12 cellular contexts compared by ENCODE assay signal in genomic region chr2:73172963-73173362, GRCh38. TPM values are rescaled to one million over a fixed set of nuclear protein-coding genes. Genes with fewer than 3 reads are reported as not detected.
A peak's percentile ranks its signal among the peaks of the same experiment; 100 is the strongest.
DNase-seq lines count a peak whose midpoint lies in the region; ATAC-seq and TF ChIP-seq lines count a peak whose summit lies in the region.
"Had no signal": no experiment of that assay in that cellular context is flagged by ENCODE, and none has a peak within 500 bp of the region (broad histone marks: within the 10 kb centered on the region; RNA-seq: fewer than 3 reads in every experiment).

No MANE protein-coding gene starts in this region.

- TF ChIP-seq POLR2A in thyroid gland (IDR thresholded peaks at IDR 0.05), result no peak

- no peaks in the 10 kb centered on the region for H4K20me1 ChIP-seq in GM23248 (ENCODE audit: insufficient read depth)

- H3K4me2 ChIP-seq in GM23248 (ENCODE audit: unreplicated experiment) (no peak overlapping the region), neuronal stem cell (ENCODE audit: insufficient read depth, low read length, poor library complexity, severe bottlenecking) (no peak overlapping the region)
- H3K4me2 ChIP-seq: BLaER1 treated with 17β-estradiol and CSF1 and Interleukin-3, amounts not matched to agents 10 nM and 100 nM had no signal

- WGBS in GM23248 (ENCODE audit: low coverage in 1 of 2, low lambda C conversion rate in 2 of 2, missing lambda C conversion rate in 2 of 2), 2 experiments, result 58 to 65% methylated on average over 6 of the region's 6 CpGs
- 100% methylated on average over 1 of the region's 6 CpGs; no CpG with 5 or more reads in 1 of the 2 donors for WGBS in neuronal stem cell (ENCODE audit: extremely low coverage in 2 of 2, insufficient read length in 2 of 2, insufficient replicate concordance in 1 of 2), 2 donors
- WGBS in thyroid gland, 2 donors, result 89 to 90% methylated on average over 6 of the region's 6 CpGs

- no peak overlapping the region for H3K9ac ChIP-seq in GM23248
- H3K9ac ChIP-seq in neuronal stem cell (ENCODE audit: low read depth, low read length, poor library complexity), result no peak overlapping the region
- H3K9ac ChIP-seq: BLaER1 treated with 17β-estradiol and CSF1 and Interleukin-3, amounts not matched to agents 10 nM and 100 nM had no signal

- intact Hi-C loops in thyroid gland (cut with DNase I), result loop anchor here (10.0 kb wide), 1 partner anchor 278 kb away; no protein-coding TSS in a partner anchor

- H3K9me2 ChIP-seq in GM23248 (ENCODE audit: insufficient read depth), result no peaks in the 10 kb centered on the region

- no peak overlapping the region for H3K18ac ChIP-seq in neuronal stem cell (ENCODE audit: low read length)

- H4K91ac ChIP-seq in neuronal stem cell (ENCODE audit: low read depth, low read length, poor library complexity), result peak overlapping the region; percentile 64

- H3K36me3 ChIP-seq in GM23248 (ENCODE audit: low read depth) (no peaks in the 10 kb centered on the region), neuronal stem cell (replicated peaks in 1 of 2; ENCODE audit: control insufficient read depth in 2 of 2, insufficient read depth in 2 of 2, low read length in 2 of 2) (no peaks in the 10 kb centered on the region), thyroid gland (no peaks in the 10 kb centered on the region)
- H3K36me3 ChIP-seq: adrenal gland; BLaER1 treated with 17β-estradiol and CSF1 and Interleukin-3, amounts not matched to agents 10 nM and 100 nM had no signal

- no peaks in the 10 kb centered on the region for H3K27me3 ChIP-seq in GM23248 (replicated peaks; ENCODE audit: insufficient read depth)
- peaks cover 16 to 54% (median 44%) of the 10 kb centered on the region in 3 experiments for H3K27me3 ChIP-seq in neuronal stem cell (ENCODE audit: control insufficient read depth in 3 of 3, insufficient read depth in 3 of 3, low read depth in 1 of 3, low read length in 3 of 3)
- no peaks in the 10 kb centered on the region for H3K27me3 ChIP-seq in thyroid gland

- no peak for TF ChIP-seq CTCF in thyroid gland (IDR thresholded peaks at IDR 0.05)

- H2BK15ac ChIP-seq in neuronal stem cell (ENCODE audit: low read length), result no peak overlapping the region

- no peak overlapping the region for H2BK120ac ChIP-seq in neuronal stem cell (ENCODE audit: low read depth, low read length)

- H3F3A ChIP-seq in GM23248 (ENCODE audit: insufficient read depth), result 0 out of 2 replicates have a peak, but pooled peaks cover 3% of the 10 kb centered on the region

- H3K79me2 ChIP-seq in GM23248 (ENCODE audit: insufficient read depth), result no peaks in the 10 kb centered on the region

- H3K4ac ChIP-seq in neuronal stem cell (ENCODE audit: low read length), result no peak overlapping the region

- H3K4me1 ChIP-seq in GM23248 (ENCODE audit: insufficient read depth) (no peaks in the 10 kb centered on the region), neuronal stem cell (ENCODE audit: control insufficient read depth in 2 of 2, insufficient read depth in 1 of 2, low read depth in 1 of 2, low read length in 2 of 2) (peaks cover 16% of the 10 kb centered on the region in 2 donors), thyroid gland (peaks cover 17 to 27% of the 10 kb centered on the region in 2 donors)

- no peak overlapping the region for H2BK12ac ChIP-seq in neuronal stem cell (ENCODE audit: low read length)

- H2AFZ ChIP-seq in GM23248, result no peak overlapping the region
- no peak overlapping the region for H2AFZ ChIP-seq in neuronal stem cell (ENCODE audit: low read length)

- in situ Hi-C loops in GM23248 (cut with MboI), result no loop called here

- H4K8ac ChIP-seq in neuronal stem cell (ENCODE audit: low read depth, low read length), result peak overlapping the region; percentile 72

- H3K27ac ChIP-seq in GM23248, result no peak overlapping the region
- H3K27ac ChIP-seq in neuronal stem cell (replicated peaks; ENCODE audit: low read length), result no peak overlapping the region
- H3K27ac ChIP-seq in thyroid gland, result no peak overlapping the region
- H3K27ac ChIP-seq: adrenal gland; BLaER1 treated with 17β-estradiol and CSF1 and Interleukin-3, amounts not matched to agents 10 nM and 100 nM had no signal

- H3K4me3 ChIP-seq in GM23248 (no peak overlapping the region), neuronal stem cell (ENCODE audit: low read length in 2 of 2) (no peak overlapping the region), thyroid gland (replicated peaks in 1 of 3) (no peak overlapping the region)
- H3K4me3 ChIP-seq: adrenal gland; BLaER1 treated with 17β-estradiol and CSF1 and Interleukin-3, amounts not matched to agents 10 nM and 100 nM had no signal

- H3K14ac ChIP-seq in neuronal stem cell (ENCODE audit: low read length), result peak overlapping the region; percentile 21

- H2BK5ac ChIP-seq in neuronal stem cell (ENCODE audit: low read length), result no peak overlapping the region

- H3K79me1 ChIP-seq in neuronal stem cell (ENCODE audit: low read depth, low read length), result peaks cover 2% of the 10 kb centered on the region

- peak overlapping the region; percentile 70 for H2AK5ac ChIP-seq in neuronal stem cell (ENCODE audit: low read depth, low read length)

- DNase-seq in ELR (ENCODE audit: low read depth) (peak; percentile 43), GM23248 (peak; percentile 65), activated T-cell treated with anti-CD3 and anti-CD28 coated beads for 4 hours (peak; percentile 11), neuronal stem cell (ENCODE audit: low spot score) (no peak), NCI-H446 (lab: John Stamatoyannopoulos, UW) (no peak), DMS79 treated with DMSO at 0.1 percent for 48 hours (lab: John Stamatoyannopoulos, UW) (no peak), thyroid gland (no peak)
- DNase-seq: adrenal gland, NCI-H1436 had no signal

- no peak for ATAC-seq in GM21786 (IDR thresholded peaks at IDR 0.05; ENCODE audit: unreplicated experiment)

- H3K23ac ChIP-seq in neuronal stem cell (ENCODE audit: low read depth, low read length, poor library complexity), result no peak overlapping the region

- no peaks in the 10 kb centered on the region for H3K9me3 ChIP-seq in GM23248 (ENCODE audit: low read depth)
- no peaks in the 10 kb centered on the region for H3K9me3 ChIP-seq in neuronal stem cell (replicated peaks in 1 of 2; ENCODE audit: control insufficient read depth in 2 of 2, insufficient read depth in 1 of 2, low read depth in 1 of 2, low read length in 2 of 2)
- H3K9me3 ChIP-seq in thyroid gland, result no peaks in the 10 kb centered on the region
- H3K9me3 ChIP-seq: adrenal gland; BLaER1 treated with 17β-estradiol and CSF1 and Interleukin-3, amounts not matched to agents 10 nM and 100 nM had no signal

RNA-seq across cellular contexts. Expression of gene NOTO, which starts 29.4 kb away (rescaled TPM):
- total RNA-seq in GM23248 (2014; rRNA removed; shearing (Covaris generic)), result not detected in 2 replicates
- polyA plus RNA-seq in GM23248 (2016; fragmentation: Nextera tagmentation; extraction: Ambion mirVana), result not detected in 2 replicates
- not detected for polyA plus RNA-seq in neuronal stem cell (2013, experiment 1 of 2)
- polyA plus RNA-seq in neuronal stem cell (2013, experiment 2 of 2), result not detected
- total RNA-seq in thyroid gland, result not detected
- total RNA-seq: adrenal gland had no signal
- polyA plus RNA-seq: neural cell had no signal

RNA-seq across cellular contexts. Expression of gene SMYD5, which starts 41.1 kb away (rescaled TPM):
- total RNA-seq in GM23248 (2014; rRNA removed; shearing (Covaris generic)), result 20.1 and 33.0 TPM in 2 replicates
- polyA plus RNA-seq in GM23248 (2016; fragmentation: Nextera tagmentation; extraction: Ambion mirVana), result 15.0 and 17.5 TPM in 2 replicates
- 22.5 TPM for polyA plus RNA-seq in neuronal stem cell (2013, experiment 1 of 2)
- polyA plus RNA-seq in neuronal stem cell (2013, experiment 2 of 2), result 22.4 TPM
- total RNA-seq in thyroid gland, result 10 to 100 TPM; 14.4 to 18.1 (median 16.2) TPM

Comparison
In these comparisons a context has a peak if more than half of its experiments do, and no peak if none do; other contexts are left out.
1. DNase-seq: peak in ELR (single experiment), GM23248 (single experiment) and activated T-cell treated with anti-CD3 and anti-CD28 coated beads for 4 hours (single experiment); none in neuronal stem cell (single experiment), NCI-H446 (0 of 2), DMS79 treated with DMSO at 0.1 percent for 48 hours (single experiment) and thyroid gland (0 of 2).